Comparison of ENCODE assay signal across 20 cellular contexts in the genomic region with DNA sequence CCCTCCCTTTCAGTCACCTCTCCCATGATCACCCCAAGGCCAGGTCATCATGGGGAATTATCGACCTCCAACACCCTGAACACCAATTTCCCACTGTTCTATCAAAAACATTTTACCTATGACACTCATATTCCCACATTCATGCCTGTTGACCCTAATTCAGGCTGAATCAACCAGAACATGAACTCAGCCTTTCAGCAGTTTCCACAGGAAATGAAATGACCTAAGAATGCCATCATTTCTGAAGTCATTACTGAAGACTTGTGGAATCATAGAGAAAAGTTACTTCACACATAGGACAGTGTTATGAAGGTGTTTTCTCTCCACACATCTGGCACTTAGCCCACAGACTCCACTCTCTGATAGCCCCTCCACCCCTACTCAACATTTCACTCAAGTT. TPM values are rescaled to one million over a fixed set of nuclear protein-coding genes. Genes with fewer than 3 reads are reported as not detected.
"Had no signal": no experiment of that assay in that cellular context is flagged by ENCODE, and none has a peak within 500 bp of the region (broad histone marks: within the 10 kb centered on the region; RNA-seq: fewer than 3 reads in every experiment).

No MANE protein-coding gene starts in this region.

- H3K4me1 Mint-ChIP-seq: naive thymus-derived CD8-positive, alpha-beta T cell had no signal

- H3K9me3 ChIP-seq: ascending aorta, breast epithelium, gastrocnemius medialis, prostate gland, right atrium auricular region, tibial nerve had no signal

- H3K27ac ChIP-seq: ascending aorta, breast epithelium, gastrocnemius medialis, prostate gland, right atrium auricular region, tibial nerve, WERI-Rb-1 had no signal

- ATAC-seq: activated T-cell treated with anti-CD3 and anti-CD28 coated beads, Interleukin-2, amount 50 U/mL, for 4 hours; effector memory CD8-positive, alpha-beta T cell; gastrocnemius medialis; left cardiac atrium; naive thymus-derived CD8-positive, alpha-beta T cell had no signal

- H3K9me3 Mint-ChIP-seq: activated T-cell treated with anti-CD3 and anti-CD28 coated beads, Interleukin-2, amount 50 U/mL, for 4 hours; effector memory CD8-positive, alpha-beta T cell; naive thymus-derived CD8-positive, alpha-beta T cell had no signal

- H3K4me3 ChIP-seq: ascending aorta, breast epithelium, gastrocnemius medialis, prostate gland, right atrium auricular region, tibial nerve had no signal

- H3K36me3 ChIP-seq: ascending aorta, breast epithelium, gastrocnemius medialis, prostate gland, right atrium auricular region, tibial nerve, WERI-Rb-1 had no signal

- H3K4me1 ChIP-seq: ascending aorta, breast epithelium, gastrocnemius medialis, right atrium auricular region, tibial nerve had no signal

- H3K27ac Mint-ChIP-seq: effector memory CD8-positive, alpha-beta T cell; naive thymus-derived CD8-positive, alpha-beta T cell had no signal

- H3K36me3 Mint-ChIP-seq: naive thymus-derived CD8-positive, alpha-beta T cell had no signal

- H3K27me3 ChIP-seq: ascending aorta, breast epithelium, gastrocnemius medialis, right atrium auricular region, tibial nerve had no signal

- H3K4me3 Mint-ChIP-seq: activated T-cell treated with anti-CD3 and anti-CD28 coated beads, Interleukin-2, amount 50 U/mL, for 4 hours; effector memory CD8-positive, alpha-beta T cell; naive thymus-derived CD8-positive, alpha-beta T cell had no signal

- DNase-seq: activated CD4-positive, alpha-beta T cell treated with anti-CD3 and anti-CD28 coated beads for 1 hour; activated CD8-positive, alpha-beta memory T cell treated with anti-CD3 and anti-CD28 coated beads, Interleukin-2, amount 50 U/mL, for 4 hours; activated gamma-delta T cell; activated T-cell treated with anti-CD3 and anti-CD28 coated beads, Interleukin-2, amount 50 U/mL, for 4 hours; effector memory CD8-positive, alpha-beta T cell; gastrocnemius medialis; left cardiac atrium; naive thymus-derived CD8-positive, alpha-beta T cell; stimulated activated CD4-positive, alpha-beta T cell treated with anti-CD3 and anti-CD28 coated beads, Interleukin-12 subunit alpha, Interleukin-12 subunit beta, amount 100 ng/mL, for 4 hours; stimulated activated CD4-positive, alpha-beta T cell treated with anti-CD3 and anti-CD28 coated beads, Interleukin-1b, Interleukin-23, amount 100 ng/mL, for 48 hours; stimulated activated CD8-positive, alpha-beta memory T cell treated with anti-CD3 and anti-CD28 coated beads, Interleukin-4, amount 100 ng/mL, for 48 hours; stimulated activated naive CD4-positive, alpha-beta T cell treated with Interleukin-2 at 50 U/mL for 16 hours; SW 1271; T-helper 2 cell; WERI-Rb-1 had no signal

RNA-seq across cellular contexts. Expression of gene FAM124A, which starts 29.9 kb away (rescaled TPM):
- total RNA-seq: naive thymus-derived CD8-positive, alpha-beta T cell had no signal
